In the genomic region with DNA sequence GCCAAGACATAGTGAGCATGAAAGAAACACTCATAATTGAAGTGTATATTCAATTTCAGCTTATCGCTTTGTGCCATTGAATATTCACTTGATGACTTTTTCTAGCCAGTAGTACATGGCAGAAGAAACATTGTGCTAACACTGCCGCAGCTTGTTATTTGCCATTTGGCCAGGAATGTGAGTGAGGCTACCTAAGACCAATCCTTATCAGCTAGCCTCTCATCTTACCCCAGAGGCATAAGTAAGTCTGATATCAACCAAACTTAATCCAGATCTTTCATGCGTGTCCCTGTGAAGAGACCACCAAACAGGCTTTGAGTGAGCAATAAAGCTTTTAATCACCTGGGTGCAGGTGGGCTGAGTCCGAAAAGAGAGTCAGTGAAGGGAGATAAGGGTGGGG, we compare ENCODE assay signal across 30 cellular contexts.
DNase-seq lines count a peak whose midpoint lies in the region; ATAC-seq, FAIRE-seq and TF ChIP-seq lines count a peak whose summit lies in the region.
"Had no signal": no experiment of that assay in that cellular context is flagged by ENCODE, and none has a peak within 500 bp of the region (broad histone marks: within the 10 kb centered on the region; RNA-seq: fewer than 3 reads in every experiment).

No MANE protein-coding gene starts in this region.

- H3K36me3 ChIP-seq in HUES6 (ENCODE audit: control insufficient read depth, insufficient read depth, low read length) (no peaks in the 10 kb centered on the region; the same call in 1 of the 2 replicates), keratinocyte (ENCODE audit: control insufficient read depth in 2 of 2, extremely low read depth in 1 of 2, insufficient read depth in 2 of 2, low read length in 2 of 2) (no peaks in the 10 kb centered on the region), testis (ENCODE audit: low read depth, missing control alignments) (no peaks in the 10 kb centered on the region)
- H3K36me3 ChIP-seq: MG63, SJCRH30 had no signal

- TF ChIP-seq POLR2A in testis (IDR thresholded peaks at IDR 0.05) = no peak

- H4K20me1 ChIP-seq in keratinocyte (ENCODE audit: control insufficient read depth, extremely low read depth, insufficient read depth, low read length) = no peaks in the 10 kb centered on the region

- H2AFZ ChIP-seq in keratinocyte (ENCODE audit: control insufficient read depth, low read length) = no peak overlapping the region

- H3K4me2 ChIP-seq in keratinocyte (ENCODE audit: control insufficient read depth, extremely low read depth, insufficient read depth, low read depth, low read length) = no peak overlapping the region

- H3K9me1 ChIP-seq in keratinocyte (ENCODE audit: control insufficient read depth, extremely low read depth, insufficient read depth, low read length) = no peaks in the 10 kb centered on the region

- peaks cover 16% of the 10 kb centered on the region; the same call in 1 of the 2 replicates for H3K9me3 ChIP-seq in HUES6 (ENCODE audit: control insufficient read depth, insufficient read depth, low read depth, low read length)
- H3K9me3 ChIP-seq in keratinocyte (ENCODE audit: control insufficient read depth, low read depth, low read length) = no peaks in the 10 kb centered on the region
- no peaks in the 10 kb centered on the region for H3K9me3 ChIP-seq in testis
- H3K9me3 ChIP-seq: Caco-2, MG63, SJCRH30 had no signal

- 91 to 92% methylated on average over 4 of the region's 4 CpGs for WGBS in testis, 2 donors

- H3K79me2 ChIP-seq in keratinocyte (ENCODE audit: control insufficient read depth, insufficient read depth, low read length) = no peaks in the 10 kb centered on the region

- FAIRE-seq in keratinocyte (lab: Jason Lieb, UNC) = peak; percentile 20
- FAIRE-seq: GM12892 had no signal

- H3K4me3 ChIP-seq in HUES6 (ENCODE audit: low read depth, low read length) = no peak overlapping the region
- no peak overlapping the region for H3K4me3 ChIP-seq in keratinocyte (ENCODE audit: control insufficient read depth in 2 of 3, extremely low read depth in 1 of 3, insufficient read depth in 2 of 3, low read depth in 1 of 3, low read length in 3 of 3)
- H3K4me3 ChIP-seq in testis = no peak overlapping the region
- H3K4me3 ChIP-seq: MG63, SJCRH30 had no signal

- intact Hi-C loops in left colon (cut with DNase I, micrococcal nuclease) = no loop called here
- intact Hi-C loops in testis (cut with DNase I; ENCODE audit: low total_unique reads) = no loop called here

- no peak for TF ChIP-seq CTCF in keratinocyte (optimal IDR thresholded peaks at IDR 0.05 in 1 of 3, IDR thresholded peaks at IDR 0.05 in 1 of 3, conservative IDR thresholded peaks at IDR 0.05 in 1 of 3; ENCODE audit: extremely low read depth in 1 of 3, insufficient read depth in 2 of 3, low read length in 3 of 3)
- no peak for TF ChIP-seq CTCF in testis (IDR thresholded peaks at IDR 0.05)

- no peak for ATAC-seq in left colon
- ATAC-seq: CD8-positive, alpha-beta T cell; Right ventricle myocardium inferior; SK-N-SH treated with all-trans-retinoic acid at 6 μM for 48 hours had no signal

- H3K27me3 ChIP-seq in HUES6 (ENCODE audit: control insufficient read depth, insufficient read depth, low read length) (no peaks in the 10 kb centered on the region), keratinocyte (ENCODE audit: control insufficient read depth, extremely low read depth, insufficient read depth, low read length) (no peaks in the 10 kb centered on the region), testis (no peaks in the 10 kb centered on the region)
- H3K27me3 ChIP-seq: MG63, SJCRH30 had no signal

- H3K27ac ChIP-seq in HUES6 (ENCODE audit: low read depth, low read length) = peak overlapping the region; percentile 96
- H3K27ac ChIP-seq in keratinocyte (ENCODE audit: control insufficient read depth, insufficient read depth, low read length) = no peak overlapping the region
- no peak overlapping the region for H3K27ac ChIP-seq in testis
- H3K27ac ChIP-seq: C4-2B, SJCRH30 had no signal

- H3K4me1 ChIP-seq in HUES6 (ENCODE audit: control insufficient read depth, insufficient read depth, low read length) = peaks cover 22% of the 10 kb centered on the region
- peaks cover 16% of the 10 kb centered on the region for H3K4me1 ChIP-seq in keratinocyte (ENCODE audit: control insufficient read depth, extremely low read depth, insufficient read depth, low read length)
- no peaks in the 10 kb centered on the region for H3K4me1 ChIP-seq in testis
- H3K4me1 ChIP-seq: Caco-2, SJCRH30 had no signal

- DNase-seq in iPS DF 19.7 (ENCODE audit: low read depth, low spot score) (peak; percentile 45), keratinocyte (ENCODE audit: low read depth, low spot score) (no peak), iPS-NIHi7 (ENCODE audit: extremely low spot score) (no peak), left colon (no peak), testis (no peak)
- DNase-seq in effector CD8-positive, alpha-beta T cell (lab: John Stamatoyannopoulos, UW) = no peak
- DNase-seq: Caco-2; CD8-positive, alpha-beta T cell; DMS79; EL; H7; HFFc6; IMR-90; KG1; MG63; NCI-H1105 treated with DMSO at 0.1 percent for 48 hours; NCI-H146; NCI-H1930; NCI-H2107; NCI-H446 treated with DMSO at 0.1 percent for 48 hours; NCI-H526; NCI-H82; NK-92 treated with Interleukin-12 subunit alpha and Interleukin-12 subunit beta, amount 100 ng/mL, for 24 hours; PC-3; SJCRH30 had no signal

- dilution Hi-C loops in keratinocyte (cut with MboI; ENCODE audit: extremely low pct_ligation_motif_present, low sequenced_read_pairs) = no loop called here

- H3K9ac ChIP-seq in HUES6 (ENCODE audit: low read length) = peak overlapping the region; percentile 71
- H3K9ac ChIP-seq in keratinocyte (ENCODE audit: control insufficient read depth, extremely low read depth, insufficient read depth, low read length) = no peak overlapping the region
